ENCODE assay signal across 1 cellular context in genomic region chr16:11797166-11797956, GRCh38.
TF ChIP-seq lines count a peak whose summit lies in the region.

Gene ZC3H7A (minus strand): TSS chr16:11797258. CDS start chr16:11782354, 14,904 bp downstream.

TF ChIP-seq in SK-N-SH, 30 proteins besides CTCF, POLR2A, EP300 and RAD21 (continued from another document):
- TF ChIP-seq FOXM1 (IDR thresholded peaks at IDR 0.05; ENCODE audit: low read depth): 0 out of 2 replicates have a peak, but pooled peaks have one; percentile 10
- peak; percentile 77; the same call in 1 of the 2 replicates for TF ChIP-seq TAF1 (IDR thresholded peaks at IDR 0.05; ENCODE audit: borderline replicate concordance, low read depth, low read length)
